1 cellular context compared by ENCODE assay signal in the genomic region with DNA sequence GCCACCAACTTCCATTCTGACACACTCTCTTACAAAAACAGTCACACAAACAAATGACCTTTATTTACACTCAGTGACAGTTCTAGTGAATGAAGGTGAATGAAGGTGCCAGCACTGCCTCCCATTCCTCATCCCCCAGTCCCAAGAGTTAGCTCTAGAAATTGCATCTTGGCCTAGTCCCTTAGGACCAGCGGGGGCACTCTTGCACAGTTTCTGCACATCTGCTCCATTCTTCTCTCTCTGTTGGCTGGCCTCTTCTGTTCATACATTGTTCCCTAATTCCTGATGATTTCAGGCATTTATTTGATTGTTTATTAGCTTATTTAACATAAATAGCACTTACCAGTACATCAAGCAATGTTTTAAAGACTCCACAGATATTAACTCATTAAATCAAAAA.
A peak's percentile ranks its signal among the peaks of the same experiment; 100 is the strongest.
TF ChIP-seq lines count a peak whose summit lies in the region.

No MANE protein-coding gene starts in this region.

TF ChIP-seq in HepG2, 621 proteins besides CTCF, POLR2A, EP300 and RAD21:
- TF ChIP-seq STAG1 (CRISPR knock-in tag; IDR thresholded peaks at IDR 0.05): peak; percentile 44
- TF ChIP-seq, protein P1, sequence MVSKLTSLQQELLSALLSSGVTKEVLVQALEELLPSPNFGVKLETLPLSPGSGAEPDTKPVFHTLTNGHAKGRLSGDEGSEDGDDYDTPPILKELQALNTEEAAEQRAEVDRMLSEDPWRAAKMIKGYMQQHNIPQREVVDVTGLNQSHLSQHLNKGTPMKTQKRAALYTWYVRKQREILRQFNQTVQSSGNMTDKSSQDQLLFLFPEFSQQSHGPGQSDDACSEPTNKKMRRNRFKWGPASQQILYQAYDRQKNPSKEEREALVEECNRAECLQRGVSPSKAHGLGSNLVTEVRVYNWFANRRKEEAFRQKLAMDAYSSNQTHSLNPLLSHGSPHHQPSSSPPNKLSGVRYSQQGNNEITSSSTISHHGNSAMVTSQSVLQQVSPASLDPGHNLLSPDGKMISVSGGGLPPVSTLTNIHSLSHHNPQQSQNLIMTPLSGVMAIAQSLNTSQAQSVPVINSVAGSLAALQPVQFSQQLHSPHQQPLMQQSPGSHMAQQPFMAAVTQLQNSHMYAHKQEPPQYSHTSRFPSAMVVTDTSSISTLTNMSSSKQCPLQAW (CRISPR knock-in tag; IDR thresholded peaks at IDR 0.05): no peak
